Comparison of ENCODE assay signal across 10 cellular contexts in the genomic region with DNA sequence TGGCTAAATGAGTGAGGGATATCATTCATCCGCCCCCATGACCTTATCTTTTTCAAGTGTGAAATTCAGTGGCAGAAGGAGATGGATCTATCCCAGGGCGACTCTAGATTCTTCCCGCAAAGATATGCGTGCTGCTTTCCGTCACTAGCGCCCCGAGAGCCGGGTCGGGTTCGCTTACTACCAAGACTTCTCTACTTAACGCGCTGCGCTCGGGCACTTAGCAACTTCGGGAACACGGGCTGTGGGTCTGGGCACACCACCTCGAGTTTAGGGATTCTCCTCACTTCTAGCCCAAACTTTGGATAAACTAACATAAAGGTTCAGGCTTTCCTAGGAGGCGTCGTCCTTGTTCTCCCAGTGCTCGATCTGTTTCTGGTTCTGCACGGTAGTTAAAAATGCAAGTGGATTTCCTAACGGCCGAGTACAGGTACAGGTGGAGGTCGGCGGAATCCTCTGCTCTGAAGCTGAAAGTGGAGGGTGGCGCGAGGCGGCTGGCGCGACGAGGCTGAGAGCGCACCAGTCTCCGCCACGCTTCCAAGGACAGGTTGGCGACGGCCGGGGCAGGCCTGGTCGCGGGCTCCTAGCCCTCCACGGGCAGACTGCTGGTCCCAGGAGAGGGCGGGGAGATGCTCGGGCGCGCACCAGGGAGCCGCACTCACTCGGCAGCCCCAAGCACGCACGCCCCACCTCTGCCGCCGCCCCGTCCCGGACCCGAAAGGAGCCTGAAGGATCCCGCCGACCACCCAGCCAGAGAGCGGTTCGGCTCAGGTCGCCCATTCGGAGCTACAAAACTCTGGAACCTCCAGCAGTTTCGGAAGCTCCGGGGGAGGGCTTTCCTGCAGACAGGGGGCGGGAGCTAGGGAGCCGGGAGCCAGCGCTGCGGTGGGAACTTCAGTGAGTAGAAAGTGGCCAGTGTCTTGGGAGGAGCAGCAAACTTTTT.
A peak's percentile ranks its signal among the peaks of the same experiment; 100 is the strongest.
DNase-seq lines count a peak whose midpoint lies in the region; ATAC-seq, FAIRE-seq and TF ChIP-seq lines count a peak whose summit lies in the region.
"Had no signal": no experiment of that assay in that cellular context is flagged by ENCODE, and none has a peak within 500 bp of the region (broad histone marks: within the 10 kb centered on the region; RNA-seq: fewer than 3 reads in every experiment).

No MANE protein-coding gene starts in this region.

- H3K79me2 ChIP-seq in GM23338 (replicated peaks; ENCODE audit: insufficient read depth) (peaks cover 23% of the 10 kb centered on the region), hepatocyte (peaks cover 14% of the 10 kb centered on the region)

- H3K4me3 ChIP-seq in GM23338, result peak overlapping the region; percentile 88
- peak overlapping the region; percentile 96 for H3K4me3 ChIP-seq in adipocyte (ENCODE audit: low read length)
- peak overlapping the region; percentile 83 for H3K4me3 ChIP-seq in hepatocyte

- H3K9me3 ChIP-seq in adipocyte (ENCODE audit: control insufficient read depth, low read length) (no peaks in the 10 kb centered on the region), hepatocyte (ENCODE audit: low read depth) (no peaks in the 10 kb centered on the region)

- H3K9me3 Mint-ChIP-seq in GM23338, result no peaks in the 10 kb centered on the region; the same call in 2 of the 3 replicates
- H3K9me3 Mint-ChIP-seq: stimulated activated naive CD8-positive, alpha-beta T cell treated with anti-CD3 and anti-CD28 coated beads, Interleukin-15, Interleukin-2, amounts not matched to agents 100 ng/mL and 50 ng/mL, for 24 hours had no signal

- H3K4me1 ChIP-seq in GM23338 (ENCODE audit: insufficient read depth) (peaks cover 35% of the 10 kb centered on the region), adipocyte (ENCODE audit: control insufficient read depth, insufficient read depth, low read length) (peaks cover 17% of the 10 kb centered on the region), hepatocyte (ENCODE audit: insufficient read depth) (peaks cover 11% of the 10 kb centered on the region)

- H3K4me1 Mint-ChIP-seq in GM23338, result peaks cover 44% of the 10 kb centered on the region

- peak overlapping the region; percentile 97 for H3K4me3 Mint-ChIP-seq in GM23338

- H3K9me2 ChIP-seq in GM23338 (ENCODE audit: insufficient read depth) (no peaks in the 10 kb centered on the region), hepatocyte (replicated peaks; ENCODE audit: insufficient read depth) (no peaks in the 10 kb centered on the region)

- peaks cover 33% of the 10 kb centered on the region for H3K27me3 Mint-ChIP-seq in GM23338 (ENCODE audit: insufficient read depth, low read depth, poor library complexity)

- peaks cover 3% of the 10 kb centered on the region; the same call in 1 of the 2 replicates for H3F3A ChIP-seq in GM23338 (replicated peaks; ENCODE audit: low read depth)

- no peak for TF ChIP-seq POLR2A in GM12891 (IDR thresholded peaks at IDR 0.05; ENCODE audit: low read depth, low read length)

- H3K27ac ChIP-seq in GM23338 (ENCODE audit: low read depth), result no peak overlapping the region
- H3K27ac ChIP-seq in hepatocyte, result peak overlapping the region; percentile 88

- no peaks in the 10 kb centered on the region for H3K36me3 ChIP-seq in GM23338 (ENCODE audit: insufficient read depth)
- H3K36me3 ChIP-seq in adipocyte (ENCODE audit: control insufficient read depth, insufficient read depth, low read length, severe bottlenecking), result no peaks in the 10 kb centered on the region
- H3K36me3 ChIP-seq in hepatocyte (replicated peaks; ENCODE audit: insufficient read depth, low read depth), result no peaks in the 10 kb centered on the region

- H3K4me2 ChIP-seq in GM23338, result peak overlapping the region; percentile 98
- peak overlapping the region; percentile 96 for H3K4me2 ChIP-seq in hepatocyte

- peaks cover 9% of the 10 kb centered on the region; the same call in 2 of the 3 replicates for H3K36me3 Mint-ChIP-seq in GM23338 (ENCODE audit: low read depth)
- H3K36me3 Mint-ChIP-seq: IgD-negative memory B cell had no signal

- intact Hi-C loops in sciatic nerve (cut with DNase I), result no loop called here

- H4K20me1 ChIP-seq in GM23338 (replicated peaks; ENCODE audit: insufficient read depth), result no peaks in the 10 kb centered on the region
- no peaks in the 10 kb centered on the region for H4K20me1 ChIP-seq in hepatocyte (ENCODE audit: insufficient read depth, poor library complexity, severe bottlenecking)

- H2AFZ ChIP-seq in GM23338 (peak overlapping the region; percentile 96), hepatocyte (peak overlapping the region; percentile 72)

- TF ChIP-seq CTCF in GM23338 (conservative IDR thresholded peaks at IDR 0.05; ENCODE audit: low read depth in 2 of 2) (no peak), hepatocyte (IDR thresholded peaks at IDR 0.05; ENCODE audit: poor library complexity) (peak; percentile 19)

- ATAC-seq in GM23338 (peak; percentile 41), sciatic nerve (peak; percentile 45), HG03565 (IDR thresholded peaks at IDR 0.05; ENCODE audit: unreplicated experiment) (no peak)

- FAIRE-seq in GM12891 (lab: Jason Lieb, UNC), result no peak

- DNase-seq in GM23338 (ENCODE audit: low spot score), result peak; percentile 81
- peak; percentile 40 for DNase-seq in adipocyte (ENCODE audit: low read depth)
- DNase-seq in hepatocyte (ENCODE audit: low spot score), result peak; percentile 70
- peak; percentile 63 for DNase-seq in sciatic nerve (ENCODE audit: low spot score)
- DNase-seq in mucosa of gallbladder (ENCODE audit: low spot score), result no peak
- no peak for DNase-seq in kidney glomerular epithelial cell (lab: John Stamatoyannopoulos, UW)
- no peak for DNase-seq in GM12891 (ENCODE audit: insufficient read length, low spot score)

- peaks cover 40% of the 10 kb centered on the region for H3K27me3 ChIP-seq in GM23338 (ENCODE audit: insufficient read depth)
- no peaks in the 10 kb centered on the region for H3K27me3 ChIP-seq in adipocyte (replicated peaks; ENCODE audit: control insufficient read depth, insufficient read depth, low read length)
- H3K27me3 ChIP-seq in hepatocyte, result peaks cover 8% of the 10 kb centered on the region

- WGBS in hepatocyte (ENCODE audit: low lambda C conversion rate, missing lambda C conversion rate), result 4% methylated on average over 65 of the region's 65 CpGs

- peak overlapping the region; percentile 93 for H3K9ac ChIP-seq in adipocyte (ENCODE audit: low read length)

- peak overlapping the region; percentile 97 for H3K27ac Mint-ChIP-seq in GM23338
- H3K27ac Mint-ChIP-seq: stimulated activated naive CD8-positive, alpha-beta T cell treated with anti-CD3 and anti-CD28 coated beads, Interleukin-15, Interleukin-2, amounts not matched to agents 100 ng/mL and 50 ng/mL, for 24 hours had no signal

TF ChIP-seq in GM23338, 12 proteins besides CTCF, POLR2A, EP300 and RAD21:
- no peak for TF ChIP-seq JUNB (IDR thresholded peaks at IDR 0.05; ENCODE audit: unreplicated experiment)
- no peak for TF ChIP-seq POLR2AphosphoS5 (IDR thresholded peaks at IDR 0.05; ENCODE audit: low read depth)
- peak; percentile 75 for TF ChIP-seq EZH2 (IDR thresholded peaks at IDR 0.05; ENCODE audit: low read depth, unreplicated experiment)

TF ChIP-seq in GM12891, 5 proteins besides CTCF, POLR2A, EP300 and RAD21:
- TF ChIP-seq POLR2AphosphoS5 (IDR thresholded peaks at IDR 0.05; ENCODE audit: low read depth, low read length) (no peak), SPI1 (IDR thresholded peaks at IDR 0.05; ENCODE audit: low read depth, low read length) (no peak)
TF ChIP-seq in GM12891: peak in this region for 0.

Comparison
In these comparisons a context has a peak if more than half of its experiments do, and no peak if none do; other contexts are left out.
1. DNase-seq: peak in GM23338 (single experiment), adipocyte (single experiment), hepatocyte (single experiment) and sciatic nerve (single experiment); none in mucosa of gallbladder (single experiment), kidney glomerular epithelial cell (single experiment) and GM12891 (single experiment).
2. Peak in every context shown above with its lines, with median percentiles within 50 percentile points of each other: H3K4me3 ChIP-seq.